In the genomic region with DNA sequence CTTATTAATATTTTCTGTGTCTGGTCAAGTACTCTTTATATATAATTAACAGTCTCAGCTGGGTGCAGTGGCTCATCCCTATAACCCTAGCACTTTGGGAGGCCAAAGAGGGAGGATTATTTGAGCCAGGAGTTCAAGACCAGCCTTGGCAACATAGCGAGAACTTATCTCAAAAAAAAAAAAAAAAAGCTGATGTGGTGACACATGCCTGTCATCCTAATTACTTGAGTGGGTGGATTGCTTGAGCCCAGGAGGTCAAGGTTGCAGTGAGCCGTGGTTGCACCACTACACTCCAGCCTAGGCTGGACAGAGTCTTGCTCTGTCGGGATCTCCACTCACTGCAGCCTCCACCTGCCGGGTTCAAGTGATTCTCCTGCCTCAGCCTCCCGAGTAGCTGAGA, we compare ENCODE assay signal across 26 cellular contexts. TPM values are rescaled to one million over a fixed set of nuclear protein-coding genes. Genes with fewer than 3 reads are reported as not detected.
DNase-seq lines count a peak whose midpoint lies in the region; ATAC-seq, FAIRE-seq and TF ChIP-seq lines count a peak whose summit lies in the region.
"Had no signal": no experiment of that assay in that cellular context is flagged by ENCODE, and none has a peak within 500 bp of the region (broad histone marks: within the 10 kb centered on the region; RNA-seq: fewer than 3 reads in every experiment).

No MANE protein-coding gene starts in this region.

- in situ Hi-C loops in GM12878 (cut with MboI) = no loop called here

- FAIRE-seq in GM12878 (lab: Jason Lieb, UNC) = no peak
- FAIRE-seq: A204.1, GM12891, GM19239 had no signal

- H3K9me3 ChIP-seq in GM12878 (replicated peaks; ENCODE audit: control insufficient read depth, insufficient read depth, low read length) = no peaks in the 10 kb centered on the region
- H3K9me3 ChIP-seq: BE2C, BLaER1 had no signal

- H3K79me2 ChIP-seq in GM12878 (ENCODE audit: control insufficient read depth, insufficient read depth, low read length) = no peaks in the 10 kb centered on the region

- 27% methylated on average over 5 of the region's 5 CpGs for WGBS in GM12878 (ENCODE audit: insufficient coverage, insufficient replicate concordance, low lambda C conversion rate, missing lambda C conversion rate)

- no peak for DNase-seq in GM12878 (ENCODE audit: low read depth, low spot score)
- no peak for DNase-seq in activated T-cell treated with anti-CD3 and anti-CD28 coated beads for 4 hours
- no peak for DNase-seq in activated CD8-positive, alpha-beta memory T cell treated with anti-CD3 and anti-CD28 coated beads, Interleukin-2, amount 10 ng/mL, durations not matched to agents 7 days and 5 days
- DNase-seq: 8988T; ACHN; BE2C; C1 segment of cervical spinal cord; CD4-positive, alpha-beta memory T cell; CD4-positive, CD25-positive, alpha-beta regulatory T cell; CD8-positive, alpha-beta memory T cell; COR-L47; DMS 273 treated with DMSO at 0.1 percent for 48 hours; DMS153; DMS79; DND-41; EL; GDM1 had no signal

- no peak overlapping the region for H3K4me3 ChIP-seq in GM12878
- H3K4me3 ChIP-seq: BLaER1 had no signal

- H3K36me3 ChIP-seq in GM12878 (ENCODE audit: control insufficient read depth in 2 of 2, insufficient read depth in 2 of 2, low read length in 1 of 2) = no peaks in the 10 kb centered on the region
- H3K36me3 ChIP-seq: BE2C, BLaER1 had no signal

- no peaks in the 10 kb centered on the region for H4K20me1 ChIP-seq in GM12878 (ENCODE audit: control insufficient read depth, insufficient read depth)
- H4K20me1 ChIP-seq: BLaER1 had no signal

- no peak for TF ChIP-seq EP300 in GM12878 (IDR thresholded peaks at IDR 0.05; ENCODE audit: borderline replicate concordance in 1 of 2, control insufficient read depth in 1 of 2, low read depth in 2 of 2, low read length in 2 of 2)

- peak overlapping the region; percentile 39; the same call in 1 of the 2 replicates for H3K27ac ChIP-seq in VCaP
- H3K27ac ChIP-seq in GM12878 (ENCODE audit: control insufficient read depth, insufficient read depth) = no peak overlapping the region
- H3K27ac ChIP-seq: BLaER1 had no signal

- H3K27me3 Mint-ChIP-seq in activated CD8-positive, alpha-beta memory T cell treated with anti-CD3 and anti-CD28 coated beads, Interleukin-2, amount 10 ng/mL, durations not matched to agents 7 days and 5 days = peaks cover 35% of the 10 kb centered on the region

- H3K27me3 ChIP-seq in GM12878 (replicated peaks in 1 of 2; ENCODE audit: control insufficient read depth in 2 of 2, insufficient read depth in 2 of 2, low read length in 1 of 2) = no peaks in the 10 kb centered on the region
- H3K27me3 ChIP-seq: BE2C, BLaER1 had no signal

- no peaks in the 10 kb centered on the region for H3K4me1 ChIP-seq in GM12878 (ENCODE audit: control insufficient read depth, insufficient read depth, low read length)
- H3K4me1 ChIP-seq: BE2C, BLaER1 had no signal

- BruUV-seq in GM12878 (replicated peaks; lab: Mats Ljungman, UMichigan) = no TSS peak

- RAD21 ChIA-PET in GM12878 (lab: Charles Lee; ENCODE audit: unreplicated experiment) = interaction anchor here (0.8 to 4.2 kb wide), 3 partner anchors 11 to 179 kb away, joined by 3 to 25 read pairs (median 3); no protein-coding TSS in a partner anchor

- CTCF ChIA-PET in GM12878 (lab: Yijun Ruan, JAX) = interaction anchor here (1.1 to 4.9 kb wide), 7 partner anchors 11 to 260 kb away, joined by 3 to 51 read pairs (median 8); no protein-coding TSS in a partner anchor
- CTCF ChIA-PET in activated CD8-positive, alpha-beta memory T cell treated with anti-CD3 and anti-CD28 coated beads, Interleukin-2, amount 10 ng/mL, durations not matched to agents 7 days and 5 days (lab: Charles Lee) = interaction anchor here (0.5 to 6.4 kb wide), 4 partner anchors 11 to 675 kb away, joined by 4 to 54 read pairs (median 12); no protein-coding TSS in a partner anchor

- POLR2A ChIA-PET in GM12878 (lab: Charles Lee) = interaction anchor here (0.8 kb wide), 1 partner anchor 30 kb away, joined by 5 read pairs; no protein-coding TSS in a partner anchor

- no peaks in the 10 kb centered on the region for H3K36me3 Mint-ChIP-seq in activated CD8-positive, alpha-beta memory T cell treated with anti-CD3 and anti-CD28 coated beads, Interleukin-2, amount 10 ng/mL, durations not matched to agents 7 days and 5 days
- H3K36me3 Mint-ChIP-seq: CD14-positive monocyte; CD4-positive, alpha-beta memory T cell; CD4-positive, CD25-positive, alpha-beta regulatory T cell; CD8-positive, alpha-beta memory T cell had no signal

- no peak for TF ChIP-seq POLR2A in GM12878 (IDR thresholded peaks at IDR 0.05; ENCODE audit: low read depth, low read length)

- no peak overlapping the region for H2AFZ ChIP-seq in GM12878 (ENCODE audit: control insufficient read depth, low read depth, low read length)

- TF ChIP-seq CTCF in VCaP (conservative IDR thresholded peaks at IDR 0.05) = no peak
- TF ChIP-seq CTCF in GM12878 (IDR thresholded peaks at IDR 0.05 in 2 of 3, conservative IDR thresholded peaks at IDR 0.05 in 1 of 3; ENCODE audit: control insufficient read depth in 2 of 3, extremely low read depth in 1 of 3, insufficient read depth in 1 of 3, low read depth in 3 of 3, low read length in 3 of 3) = no peak

- H3K27ac Mint-ChIP-seq in activated CD8-positive, alpha-beta memory T cell treated with anti-CD3 and anti-CD28 coated beads, Interleukin-2, amount 10 ng/mL, durations not matched to agents 7 days and 5 days = no peak overlapping the region
- H3K27ac Mint-ChIP-seq: CD14-positive monocyte; CD4-positive, alpha-beta memory T cell; CD4-positive, CD25-positive, alpha-beta regulatory T cell had no signal

- H3K4me1 Mint-ChIP-seq in activated CD8-positive, alpha-beta memory T cell treated with anti-CD3 and anti-CD28 coated beads, Interleukin-2, amount 10 ng/mL, durations not matched to agents 7 days and 5 days = no peaks in the 10 kb centered on the region
- H3K4me1 Mint-ChIP-seq: CD14-positive monocyte; CD4-positive, alpha-beta memory T cell; CD4-positive, CD25-positive, alpha-beta regulatory T cell; CD8-positive, alpha-beta memory T cell had no signal

- no peak overlapping the region for H3K4me3 Mint-ChIP-seq in activated CD8-positive, alpha-beta memory T cell treated with anti-CD3 and anti-CD28 coated beads, Interleukin-2, amount 10 ng/mL, durations not matched to agents 7 days and 5 days
- H3K4me3 Mint-ChIP-seq: CD14-positive monocyte; CD4-positive, alpha-beta memory T cell; CD4-positive, CD25-positive, alpha-beta regulatory T cell; CD8-positive, alpha-beta memory T cell had no signal

- no peak overlapping the region for H3K9ac ChIP-seq in GM12878 (ENCODE audit: control insufficient read depth, insufficient read depth, low read length)
- H3K9ac ChIP-seq: BLaER1 had no signal

- no peak for TF ChIP-seq RAD21 in GM12878 (IDR thresholded peaks at IDR 0.05; ENCODE audit: insufficient read depth, low read depth, low read length)

- ATAC-seq in GM12878 = no peak
- ATAC-seq in activated CD8-positive, alpha-beta memory T cell treated with anti-CD3 and anti-CD28 coated beads, Interleukin-2, amount 10 ng/mL, durations not matched to agents 7 days and 5 days = no peak

- no peak overlapping the region for H3K4me2 ChIP-seq in GM12878 (ENCODE audit: control insufficient read depth, insufficient read depth)
- H3K4me2 ChIP-seq: BLaER1 had no signal

- H3K9me3 Mint-ChIP-seq in activated CD8-positive, alpha-beta memory T cell treated with anti-CD3 and anti-CD28 coated beads, Interleukin-2, amount 10 ng/mL, durations not matched to agents 7 days and 5 days (ENCODE audit: low read depth) = no peaks in the 10 kb centered on the region
- H3K9me3 Mint-ChIP-seq: CD4-positive, CD25-positive, alpha-beta regulatory T cell; CD8-positive, alpha-beta memory T cell had no signal

- intact Hi-C loops in GM12878 (cut with micrococcal nuclease; ENCODE audit: unreplicated experiment) = no loop called here

- SMC1A ChIA-PET in GM12878 (lab: Charles Lee; ENCODE audit: uncharacterized antibody, unreplicated experiment) = interaction anchor here (0.8 to 3.2 kb wide), 5 partner anchors 11 to 375 kb away, joined by 3 to 19 read pairs (median 3); no protein-coding TSS in a partner anchor

RNA-seq across cellular contexts. Expression of gene ELOVL3, which starts 6.7 kb away (rescaled TPM):
- total RNA-seq in GM12878 (2013; cell fraction: nucleolus; rRNA removed) = not detected in 2 replicates
- 0.11 TPM in 1 of 2 replicates, not detected in the other for total RNA-seq in GM12878 (2014; rRNA removed)
- not detected in 2 replicates for total RNA-seq in GM12878 (2014; rRNA removed; fragmentation: Illumina TruSeq; extraction: Trizol)
- not detected in 2 replicates for total RNA-seq in GM12878 (2021)
- not detected for polyA plus RNA-seq in GM12878 (2011; ENCODE audit: low read depth)
- polyA plus RNA-seq in GM12878 (2011; rRNA removed) = 0.09 and 0.10 TPM in 2 replicates
- 0.08 and 0.09 TPM in 2 replicates for polyA plus RNA-seq in GM12878 (2011; cell fraction: cytosol; rRNA removed)
- polyA plus RNA-seq in GM12878 (2011; cell fraction: nucleus; rRNA removed) = 0.07 TPM in 1 of 2 replicates, not detected in the other
- polyA plus RNA-seq in GM12878 (2012) = 0.08 TPM in 1 of 2 replicates, not detected in the other
- not detected in 2 replicates for polyA plus RNA-seq in GM12878 (2014; fragmentation: Illumina TruSeq; extraction: Trizol)
- not detected for polyA plus RNA-seq in GM12878 (2014; fragmentation: Nextera tagmentation; extraction: Ambion mirVana)
- 0.09 TPM in 1 of 2 replicates, not detected in the other for polyA plus RNA-seq in GM12878 (2014; rRNA removed)
- under 1 TPM in 1 of 2 experiments, not detected in 1; 0.18 TPM for polyA plus RNA-seq in GM12878 (2016; fragmentation: Nextera tagmentation; extraction: Ambion mirVana)
- not detected in 2 replicates for polyA minus RNA-seq in GM12878 (2011; rRNA and poly(A)+ RNA removed)
- polyA minus RNA-seq in GM12878 (2011; cell fraction: cytosol; rRNA and poly(A)+ RNA removed) = not detected in 2 replicates
- not detected in 2 replicates for polyA minus RNA-seq in GM12878 (2011; cell fraction: nucleus; rRNA and poly(A)+ RNA removed)
- not detected for total RNA-seq in activated CD8-positive, alpha-beta memory T cell treated with anti-CD3 and anti-CD28 coated beads, Interleukin-2, amount 10 ng/mL, durations not matched to agents 7 days and 5 days
- total RNA-seq: A673; CD4-positive, alpha-beta memory T cell; CD4-positive, CD25-positive, alpha-beta regulatory T cell; CD8-positive, alpha-beta memory T cell had no signal
- polyA plus RNA-seq: CD4-positive, alpha-beta memory T cell; CD8-positive, alpha-beta memory T cell had no signal

RNA-seq across cellular contexts. Expression of gene PITX3, which starts 21.9 kb away (rescaled TPM):
- not detected in 2 replicates for total RNA-seq in GM12878 (2013; cell fraction: nucleolus; rRNA removed)
- total RNA-seq in GM12878 (2014; rRNA removed) (not detected in 2 replicates), GM12878 (2014; rRNA removed; fragmentation: Illumina TruSeq; extraction: Trizol) (not detected in 2 replicates), GM12878 (2021) (not detected in 2 replicates)
- not detected for polyA plus RNA-seq in GM12878 (2011; ENCODE audit: low read depth)
- polyA plus RNA-seq in GM12878 (2011; rRNA removed) (not detected in 2 replicates), GM12878 (2014; fragmentation: Illumina TruSeq; extraction: Trizol) (not detected in 2 replicates), GM12878 (2014; fragmentation: Nextera tagmentation; extraction: Ambion mirVana) (not detected), GM12878 (2014; rRNA removed) (not detected in 2 replicates), GM12878 (2016; fragmentation: Nextera tagmentation; extraction: Ambion mirVana) (not detected)
- not detected in 2 replicates for polyA plus RNA-seq in GM12878 (2011; cell fraction: cytosol; rRNA removed)
- not detected in 2 replicates for polyA plus RNA-seq in GM12878 (2011; cell fraction: nucleus; rRNA removed)
- not detected in 2 replicates for polyA plus RNA-seq in GM12878 (2012)
- not detected in 2 replicates for polyA minus RNA-seq in GM12878 (2011; rRNA and poly(A)+ RNA removed)
- polyA minus RNA-seq in GM12878 (2011; cell fraction: cytosol; rRNA and poly(A)+ RNA removed) = not detected in 2 replicates
- polyA minus RNA-seq in GM12878 (2011; cell fraction: nucleus; rRNA and poly(A)+ RNA removed) = not detected in 2 replicates
- not detected for total RNA-seq in activated CD8-positive, alpha-beta memory T cell treated with anti-CD3 and anti-CD28 coated beads, Interleukin-2, amount 10 ng/mL, durations not matched to agents 7 days and 5 days
- total RNA-seq: A673; CD4-positive, alpha-beta memory T cell; CD4-positive, CD25-positive, alpha-beta regulatory T cell; CD8-positive, alpha-beta memory T cell; Daoy had no signal
- polyA plus RNA-seq: AG04450; CD14-positive monocyte; CD4-positive, alpha-beta memory T cell; CD4-positive, CD25-positive, alpha-beta regulatory T cell; CD8-positive, alpha-beta memory T cell had no signal

RNA-seq across cellular contexts. Expression of gene GBF1, which starts 26.0 kb away (rescaled TPM):
- total RNA-seq in GM12878 (2013; cell fraction: nucleolus; rRNA removed) = 47.9 and 50.1 TPM in 2 replicates
- total RNA-seq in GM12878 (2014; rRNA removed) (21.4 and 23.0 TPM in 2 replicates), GM12878 (2014; rRNA removed; fragmentation: Illumina TruSeq; extraction: Trizol) (13.3 and 13.8 TPM in 2 replicates), GM12878 (2021) (38.8 and 42.0 TPM in 2 replicates)
- polyA plus RNA-seq in GM12878 (2011; ENCODE audit: low read depth) = 23.0 TPM
- polyA plus RNA-seq in GM12878 (2011; rRNA removed) (6.5 and 20.7 TPM in 2 replicates), GM12878 (2014; fragmentation: Illumina TruSeq; extraction: Trizol) (25.5 and 30.4 TPM in 2 replicates), GM12878 (2014; fragmentation: Nextera tagmentation; extraction: Ambion mirVana) (1 to 10 TPM in 1 of 2 experiments, under 1 TPM in 1; 0.82 to 1.2 TPM), GM12878 (2014; rRNA removed) (19.6 and 24.3 TPM in 2 replicates), GM12878 (2016; fragmentation: Nextera tagmentation; extraction: Ambion mirVana) (10 to 100 TPM; 29.5 to 35.6 TPM)
- 15.0 and 20.8 TPM in 2 replicates for polyA plus RNA-seq in GM12878 (2011; cell fraction: cytosol; rRNA removed)
- polyA plus RNA-seq in GM12878 (2011; cell fraction: nucleus; rRNA removed) = 46.7 and 52.1 TPM in 2 replicates
- 29.0 and 31.0 TPM in 2 replicates for polyA plus RNA-seq in GM12878 (2012)
- 30.3 and 46.3 TPM in 2 replicates for polyA minus RNA-seq in GM12878 (2011; rRNA and poly(A)+ RNA removed)
- 16.7 and 19.4 TPM in 2 replicates for polyA minus RNA-seq in GM12878 (2011; cell fraction: cytosol; rRNA and poly(A)+ RNA removed)
- 38.2 and 44.3 TPM in 2 replicates for polyA minus RNA-seq in GM12878 (2011; cell fraction: nucleus; rRNA and poly(A)+ RNA removed)
- total RNA-seq in activated CD8-positive, alpha-beta memory T cell treated with anti-CD3 and anti-CD28 coated beads, Interleukin-2, amount 10 ng/mL, durations not matched to agents 7 days and 5 days = 10 to 100 TPM; 46.5 to 51.6 TPM
